9 cellular contexts compared by ENCODE assay signal in the genomic region with DNA sequence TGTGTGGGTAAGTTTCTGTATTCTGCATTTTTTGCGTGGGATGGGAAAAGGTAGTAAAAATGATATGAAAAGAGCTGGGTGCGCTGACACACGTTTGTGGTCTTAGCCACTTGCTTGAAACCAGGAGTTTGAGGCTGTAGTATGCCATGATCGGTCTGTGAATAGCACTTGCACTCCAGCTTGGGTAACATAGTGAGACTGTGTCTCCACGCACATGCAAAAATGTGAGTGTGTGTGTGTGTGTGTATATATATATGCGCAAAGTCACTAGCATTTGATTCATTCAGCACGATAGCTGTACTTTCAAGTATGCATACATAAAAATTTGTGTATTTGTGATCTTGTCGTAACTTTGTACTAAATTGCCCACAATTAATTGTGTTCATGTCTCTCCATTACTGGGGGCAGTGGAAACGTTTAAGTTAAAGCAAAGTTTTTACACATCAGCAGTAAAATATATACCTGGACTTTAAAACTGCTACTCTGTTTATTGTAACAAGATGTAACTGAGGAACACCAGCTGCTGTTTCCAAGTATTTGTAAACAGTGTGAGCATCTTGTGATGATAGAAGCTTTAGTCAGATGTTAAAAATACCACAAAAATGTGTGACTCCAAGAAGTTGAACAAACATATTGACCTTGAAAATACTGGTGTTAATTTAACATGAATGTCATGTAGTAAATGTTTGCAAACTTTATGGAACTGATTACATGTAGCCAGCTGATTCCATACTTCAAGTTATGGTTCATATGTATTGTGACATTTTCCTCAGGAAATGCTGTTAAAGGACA. TPM values are rescaled to one million over a fixed set of nuclear protein-coding genes. Genes with fewer than 3 reads are reported as not detected.
DNase-seq lines count a peak whose midpoint lies in the region; ATAC-seq and TF ChIP-seq lines count a peak whose summit lies in the region.
"Had no signal": no experiment of that assay in that cellular context is flagged by ENCODE, and none has a peak within 500 bp of the region (broad histone marks: within the 10 kb centered on the region; RNA-seq: fewer than 3 reads in every experiment).

No MANE protein-coding gene starts in this region.

- H3K27ac ChIP-seq in cardiac muscle cell, result peak overlapping the region; percentile 47
- peak overlapping the region in 3 of 5 donors; percentile 49 to 73 (median 49) for H3K27ac ChIP-seq in stomach
- H3K27ac ChIP-seq: 22Rv1 had no signal

- DNase-seq in DMS53 (lab: John Stamatoyannopoulos, UW) (peak; percentile 62), DMS53 treated with DMSO at 0.1 percent for 48 hours (lab: John Stamatoyannopoulos, UW; ENCODE audit: unreplicated experiment) (no peak), adipocyte (ENCODE audit: low read depth) (peak; percentile 79), cardiac muscle cell (ENCODE audit: low read depth in 1 of 2, low spot score in 1 of 2) (peak in 1 of 2 donors; percentile 68), stomach (no peak), NCI-H748 treated with DMSO at 0.1 percent for 48 hours (lab: John Stamatoyannopoulos, UW) (no peak)

- H3K9me3 ChIP-seq in adipocyte (ENCODE audit: control insufficient read depth, low read length) (no peaks in the 10 kb centered on the region), cardiac muscle cell (ENCODE audit: low read depth) (no peaks in the 10 kb centered on the region), stomach (no peaks in the 10 kb centered on the region)

- ATAC-seq in GM18867 (IDR thresholded peaks at IDR 0.05; ENCODE audit: unreplicated experiment) (no peak), GM21737 (IDR thresholded peaks at IDR 0.05; ENCODE audit: unreplicated experiment) (no peak)

- TF ChIP-seq CTCF in cardiac muscle cell (IDR thresholded peaks at IDR 0.05; ENCODE audit: low read depth, low read length) (no peak), stomach (IDR thresholded peaks at IDR 0.05) (no peak)

- no peak for TF ChIP-seq POLR2A in stomach (IDR thresholded peaks at IDR 0.05)

- H3K4me1 ChIP-seq in adipocyte (ENCODE audit: control insufficient read depth, insufficient read depth, low read length) (peaks cover 52% of the 10 kb centered on the region), cardiac muscle cell (ENCODE audit: low read depth) (peaks cover 50% of the 10 kb centered on the region), stomach (peaks cover 13 to 94% (median 62%) of the 10 kb centered on the region in 4 donors)

- WGBS in stomach, 5 donors, result 80 to 84% (median 83%) methylated on average over 9 of the region's 9 CpGs

- no peak for TF ChIP-seq EP300 in stomach (IDR thresholded peaks at IDR 0.05)

- intact Hi-C loops in stomach (cut with DNase I; ENCODE audit: low total_unique reads), result no loop called here

- H3K4me3 ChIP-seq in adipocyte (ENCODE audit: low read length) (peak overlapping the region; percentile 59), cardiac muscle cell (no peak overlapping the region), stomach (peak overlapping the region in 1 of 4 donors; percentile 4)

- peaks cover 12% of the 10 kb centered on the region for H3K36me3 ChIP-seq in adipocyte (ENCODE audit: control insufficient read depth, insufficient read depth, low read length, severe bottlenecking)
- no peaks in the 10 kb centered on the region for H3K36me3 ChIP-seq in cardiac muscle cell
- peaks cover 0 to 10% (median 4%) of the 10 kb centered on the region in 4 donors for H3K36me3 ChIP-seq in stomach

- peak overlapping the region; percentile 61 for H3K9ac ChIP-seq in adipocyte (ENCODE audit: low read length)

- H3K27me3 ChIP-seq in adipocyte (replicated peaks; ENCODE audit: control insufficient read depth, insufficient read depth, low read length) (no peaks in the 10 kb centered on the region), cardiac muscle cell (no peaks in the 10 kb centered on the region), stomach (no peaks in the 10 kb centered on the region)

RNA-seq across cellular contexts. Expression of gene ZRANB1, which starts 1.6 kb away (rescaled TPM):
- total RNA-seq in cardiac muscle cell (16.2 and 20.9 TPM in 2 replicates), stomach (10 to 100 TPM in 4 of 5 donors, 1 to 10 TPM in 1; 9.3 to 63.7 (median 11.6) TPM)
- polyA plus RNA-seq in cardiac muscle cell (11.0 and 16.2 TPM in 2 replicates), stomach (10 to 100 TPM in 1 of 3 donors, 1 to 10 TPM in 2; 7.0 to 15.0 (median 9.1) TPM)

Comparison
In these comparisons a context has a peak if more than half of its experiments do, and no peak if none do; other contexts are left out.
1. DNase-seq: peak in DMS53 (single experiment) and adipocyte (single experiment); none in DMS53 treated with DMSO at 0.1 percent for 48 hours (single experiment), stomach (single experiment) and NCI-H748 treated with DMSO at 0.1 percent for 48 hours (single experiment).